Comparison of ENCODE assay signal across 16 cellular contexts in genomic region chr2:232340171-232340935, GRCh38. TPM values are rescaled to one million over a fixed set of nuclear protein-coding genes. Genes with fewer than 3 reads are reported as not detected.
"Had no signal": no experiment of that assay in that cellular context is flagged by ENCODE, and none has a peak within 500 bp of the region (broad histone marks: within the 10 kb centered on the region; RNA-seq: fewer than 3 reads in every experiment).

No MANE protein-coding gene starts in this region.

- DNase-seq: activated CD8-positive, alpha-beta T cell treated with anti-CD3 and anti-CD28 coated beads, Interleukin-2, amount 10 ng/mL, durations not matched to agents 7 days and 5 days; activated gamma-delta T cell; body of pancreas; central memory CD4-positive, alpha-beta T cell; cortex of kidney; effector CD8-positive, alpha-beta T cell; foreskin melanocyte; SJCRH30; stimulated activated CD4-positive, alpha-beta T cell treated with anti-CD3 and anti-CD28 coated beads, Interleukin-1b, Interleukin-23, amount 100 ng/mL, for 48 hours; stimulated activated naive CD4-positive, alpha-beta T cell; trophoblast cell had no signal

- H3K27me3 ChIP-seq: body of pancreas, heart left ventricle, left lung, SJCRH30 had no signal

- H3K9me3 ChIP-seq: body of pancreas, heart left ventricle, left lung, SJCRH30 had no signal

- H3K27ac ChIP-seq: body of pancreas, heart left ventricle, left lung, SJCRH30 had no signal

- H3K36me3 ChIP-seq: SJCRH30 had no signal

- H3K4me3 ChIP-seq: body of pancreas, heart left ventricle, left lung, SJCRH30 had no signal

- ATAC-seq: activated CD8-positive, alpha-beta T cell treated with anti-CD3 and anti-CD28 coated beads, Interleukin-2, amount 10 ng/mL, durations not matched to agents 7 days and 5 days; body of pancreas; left lung had no signal

- H3K4me1 ChIP-seq: body of pancreas, heart left ventricle, left lung, SJCRH30 had no signal

- FAIRE-seq: islet of Langerhans had no signal

RNA-seq across cellular contexts. Expression of gene ALPP, which starts 38.2 kb away (rescaled TPM):
- total RNA-seq: activated CD8-positive, alpha-beta T cell treated with anti-CD3 and anti-CD28 coated beads, Interleukin-2, amount 10 ng/mL, durations not matched to agents 7 days and 5 days; heart left ventricle; mesenteric fat pad; SJCRH30; T-helper 2 cell treated with Interferon-gamma antibody and Interleukin-4, amounts not matched to agents 100 ng/mL and 5 ng/mL, for 36 hours had no signal
- polyA plus RNA-seq: heart left ventricle had no signal
